Comparison of ENCODE assay signal across 12 cellular contexts in the genomic region with DNA sequence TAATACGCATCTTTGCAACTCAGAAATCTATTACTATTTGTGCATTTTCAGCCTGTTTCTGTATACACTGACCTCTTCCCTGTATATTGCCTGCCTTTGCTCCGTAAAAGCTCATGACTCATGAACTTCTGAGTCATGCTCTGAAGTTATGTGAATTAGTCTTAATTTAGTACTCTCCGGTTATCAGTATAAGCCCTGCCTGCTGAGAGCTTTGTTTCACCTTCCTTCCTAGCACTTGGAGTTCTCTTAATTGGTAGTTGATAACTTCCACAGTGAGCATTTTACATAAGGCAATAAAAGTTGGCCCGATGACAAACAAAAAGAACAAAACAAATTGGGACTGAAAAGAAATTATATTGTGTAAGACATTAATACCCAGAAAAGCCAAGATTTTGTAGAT.
A peak's percentile ranks its signal among the peaks of the same experiment; 100 is the strongest.
DNase-seq lines count a peak whose midpoint lies in the region; ATAC-seq and TF ChIP-seq lines count a peak whose summit lies in the region.
"Had no signal": no experiment of that assay in that cellular context is flagged by ENCODE, and none has a peak within 500 bp of the region (broad histone marks: within the 10 kb centered on the region; RNA-seq: fewer than 3 reads in every experiment).

No MANE protein-coding gene starts in this region.

- H3K27me3 ChIP-seq in A673 (replicated peaks; ENCODE audit: insufficient read depth, low read depth, low read length, poor library complexity) (no peaks in the 10 kb centered on the region), hepatocyte (no peaks in the 10 kb centered on the region)
- H3K27me3 ChIP-seq: BLaER1 treated with 17β-estradiol and CSF1 and Interleukin-3, amounts not matched to agents 10 nM and 100 nM had no signal

- H3K27ac ChIP-seq in A673 (ENCODE audit: low read depth, low read length, poor library complexity, severe bottlenecking) (peak overlapping the region; percentile 8), hepatocyte (peak overlapping the region; percentile 39)
- H3K27ac ChIP-seq: BLaER1 treated with 17β-estradiol and CSF1 and Interleukin-3, amounts not matched to agents 10 nM and 100 nM had no signal

- BruUV-seq in A673 (replicated peaks; lab: Mats Ljungman, UMichigan), result no TSS peak

- WGBS in hepatocyte (ENCODE audit: low lambda C conversion rate, missing lambda C conversion rate), result 35% methylated on average over 4 of the region's 4 CpGs

- H2AFZ ChIP-seq in hepatocyte, result no peak overlapping the region

- H3K4me2 ChIP-seq in hepatocyte, result peak overlapping the region; percentile 10

- H3K4me1 ChIP-seq in A673 (ENCODE audit: insufficient read depth, low read length, poor library complexity, severe bottlenecking) (peaks cover 8% of the 10 kb centered on the region), hepatocyte (ENCODE audit: insufficient read depth) (no peaks in the 10 kb centered on the region)

- no peak overlapping the region for H3K4me3 ChIP-seq in A673 (ENCODE audit: low read depth, low read length, poor library complexity, severe bottlenecking)
- no peak overlapping the region for H3K4me3 ChIP-seq in hepatocyte
- H3K4me3 ChIP-seq: BLaER1 treated with 17β-estradiol and CSF1 and Interleukin-3, amounts not matched to agents 10 nM and 100 nM had no signal

- POLR2A ChIA-PET in A673 (lab: Charles Lee; ENCODE audit: low non-redundant PET), result interaction anchor here (0.7 kb wide), 1 partner anchor 34 kb away, joined by 4 read pairs; no protein-coding TSS in a partner anchor

- TF ChIP-seq CTCF in A673 (conservative IDR thresholded peaks at IDR 0.05; ENCODE audit: low read depth, low read length) (no peak), hepatocyte (IDR thresholded peaks at IDR 0.05; ENCODE audit: poor library complexity) (no peak)

- CTCF ChIA-PET in A673 (lab: Charles Lee), result no interaction called here

- no peaks in the 10 kb centered on the region for H4K20me1 ChIP-seq in hepatocyte (ENCODE audit: insufficient read depth, poor library complexity, severe bottlenecking)
- H4K20me1 ChIP-seq: BLaER1 treated with 17β-estradiol and CSF1 and Interleukin-3, amounts not matched to agents 10 nM and 100 nM had no signal

- DNase-seq in A673 (ENCODE audit: low spot score) (peak; percentile 90), HT1080 (ENCODE audit: low read depth) (peak; percentile 83), amniotic stem cell (lab: John Stamatoyannopoulos, UW) (peak; percentile 60), hepatocyte (ENCODE audit: low spot score) (peak; percentile 62), islet precursor cell (no peak)
- DNase-seq in stimulated activated naive CD8-positive, alpha-beta T cell treated with anti-CD3 and anti-CD28 coated beads, Interleukin-15, Interleukin-2, amounts not matched to agents 100 U/mL and 50 U/mL, for 24 hours, result no peak
- DNase-seq: activated CD8-positive, alpha-beta memory T cell treated with anti-CD3 and anti-CD28 coated beads, Interleukin-2, amount 10 ng/mL, durations not matched to agents 7 days and 5 days; glutamatergic neuron; NCI-H748 treated with DMSO at 0.1 percent for 48 hours had no signal

- no peaks in the 10 kb centered on the region for H3K9me2 ChIP-seq in hepatocyte (replicated peaks; ENCODE audit: insufficient read depth)

- intact Hi-C loops in A673 (cut with micrococcal nuclease; ENCODE audit: unreplicated experiment), result loop anchor here (5.0 to 10.0 kb wide), 3 partner anchors 105 to 232 kb away; a partner anchor contains a TSS

- H3K36me3 ChIP-seq in A673 (ENCODE audit: insufficient read depth, low read length, poor library complexity, severe bottlenecking) (no peaks in the 10 kb centered on the region), hepatocyte (replicated peaks; ENCODE audit: insufficient read depth, low read depth) (no peaks in the 10 kb centered on the region)
- H3K36me3 ChIP-seq: BLaER1 treated with 17β-estradiol and CSF1 and Interleukin-3, amounts not matched to agents 10 nM and 100 nM had no signal

- no peaks in the 10 kb centered on the region for H3K9me3 ChIP-seq in A673 (ENCODE audit: low read depth, low read length, poor library complexity, severe bottlenecking)
- H3K9me3 ChIP-seq in hepatocyte (ENCODE audit: low read depth), result no peaks in the 10 kb centered on the region
- H3K9me3 ChIP-seq: BLaER1 treated with 17β-estradiol and CSF1 and Interleukin-3, amounts not matched to agents 10 nM and 100 nM had no signal

- no peaks in the 10 kb centered on the region for H3K79me2 ChIP-seq in hepatocyte

- ATAC-seq in GM21390 (IDR thresholded peaks at IDR 0.05; ENCODE audit: unreplicated experiment) (no peak), GM19395 (IDR thresholded peaks at IDR 0.05; ENCODE audit: unreplicated experiment) (no peak)
- ATAC-seq in stimulated activated naive CD8-positive, alpha-beta T cell treated with anti-CD3 and anti-CD28 coated beads, Interleukin-15, Interleukin-2, amounts not matched to agents 100 U/mL and 50 U/mL, for 24 hours, result no peak
- ATAC-seq: activated CD8-positive, alpha-beta memory T cell treated with anti-CD3 and anti-CD28 coated beads, Interleukin-2, amount 10 ng/mL, durations not matched to agents 7 days and 5 days had no signal

Comparison
In these comparisons a context has a peak if more than half of its experiments do, and no peak if none do; other contexts are left out.
1. DNase-seq: peak in A673 (single experiment), HT1080 (single experiment), amniotic stem cell (single experiment) and hepatocyte (single experiment); none in islet precursor cell (single experiment) and stimulated activated naive CD8-positive, alpha-beta T cell treated with anti-CD3 and anti-CD28 coated beads, Interleukin-15, Interleukin-2, amounts not matched to agents 100 U/mL and 50 U/mL, for 24 hours (single experiment).